Comparison of ENCODE assay signal across 9 cellular contexts in the genomic region with DNA sequence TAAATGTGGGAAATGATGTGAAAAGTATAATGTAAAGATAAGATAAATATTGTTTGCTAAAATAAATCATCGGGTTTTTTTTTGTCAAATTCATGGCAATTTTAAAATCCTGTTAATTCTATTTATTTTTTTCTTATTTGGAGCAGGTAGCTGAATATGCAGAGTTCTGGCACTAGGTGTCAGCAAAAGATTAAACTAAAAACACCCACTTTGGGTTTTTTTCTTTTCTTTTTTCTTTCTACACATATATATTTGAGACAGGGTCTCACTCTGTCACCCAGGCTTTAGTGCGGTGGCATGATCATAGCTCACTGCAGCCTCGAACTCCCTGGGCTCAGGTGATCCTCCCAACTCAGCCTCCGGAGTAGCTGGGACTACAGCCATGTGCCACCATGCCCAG. TPM values are rescaled to one million over a fixed set of nuclear protein-coding genes. Genes with fewer than 3 reads are reported as not detected.
DNase-seq lines count a peak whose midpoint lies in the region; ATAC-seq, FAIRE-seq and TF ChIP-seq lines count a peak whose summit lies in the region.
"Had no signal": no experiment of that assay in that cellular context is flagged by ENCODE, and none has a peak within 500 bp of the region (broad histone marks: within the 10 kb centered on the region; RNA-seq: fewer than 3 reads in every experiment).

No MANE protein-coding gene starts in this region.

- no peaks in the 10 kb centered on the region for H3K4me1 ChIP-seq in MM.1S (ENCODE audit: low read length)

- TF ChIP-seq RAD21 in neural cell (conservative IDR thresholded peaks at IDR 0.05): peak; percentile 67

- H4K20me1 ChIP-seq in MM.1S (ENCODE audit: insufficient read depth, low read length) (no peaks in the 10 kb centered on the region), neural cell (ENCODE audit: insufficient read depth) (no peaks in the 10 kb centered on the region)

- no peak overlapping the region for H3K4me2 ChIP-seq in MM.1S (ENCODE audit: low read depth, low read length)
- H3K4me2 ChIP-seq in neural cell (ENCODE audit: low read length): no peak overlapping the region

- H3K9ac ChIP-seq in MM.1S (ENCODE audit: low read length): no peak overlapping the region
- H3K9ac ChIP-seq in neural cell (ENCODE audit: low read length): no peak overlapping the region

- H3K27ac ChIP-seq in MM.1S (ENCODE audit: low read length) (no peak overlapping the region), neural cell (ENCODE audit: low read length) (no peak overlapping the region)

- no peaks in the 10 kb centered on the region for H3K79me2 ChIP-seq in MM.1S (ENCODE audit: low read length)
- H3K79me2 ChIP-seq in neural cell (replicated peaks; ENCODE audit: insufficient read depth, low read length): no peaks in the 10 kb centered on the region

- H3K9me3 ChIP-seq in MM.1S (replicated peaks; ENCODE audit: insufficient read depth, low read length) (no peaks in the 10 kb centered on the region), neural cell (ENCODE audit: low read length) (no peaks in the 10 kb centered on the region)

- H2AFZ ChIP-seq in MM.1S (ENCODE audit: low read length) (no peak overlapping the region), neural cell (ENCODE audit: low read depth, low read length) (no peak overlapping the region)

- peak; percentile 42 for TF ChIP-seq CTCF in MM.1S (IDR thresholded peaks at IDR 0.05; ENCODE audit: low read length)
- peak; percentile 17 for TF ChIP-seq CTCF in bronchial epithelial cell (IDR thresholded peaks at IDR 0.05; ENCODE audit: insufficient read depth, low read length, severe bottlenecking)
- peak; percentile 60 for TF ChIP-seq CTCF in neural cell (IDR thresholded peaks at IDR 0.05; ENCODE audit: poor library complexity, severe bottlenecking)

- H3F3A ChIP-seq in MM.1S (ENCODE audit: insufficient read depth, low read length) (no peaks in the 10 kb centered on the region), neural cell (ENCODE audit: insufficient read depth, low read length, poor library complexity, severe bottlenecking) (no peaks in the 10 kb centered on the region)

- H3K36me3 ChIP-seq in MM.1S (replicated peaks; ENCODE audit: insufficient read depth, low read length) (no peaks in the 10 kb centered on the region), bronchial epithelial cell (ENCODE audit: control insufficient read depth, insufficient read depth, low read length) (no peaks in the 10 kb centered on the region), neural cell (ENCODE audit: insufficient read depth, low read length) (no peaks in the 10 kb centered on the region)

- no peak for ATAC-seq in HG03571 (IDR thresholded peaks at IDR 0.05; ENCODE audit: unreplicated experiment)
- no peak for ATAC-seq in GM19351 (IDR thresholded peaks at IDR 0.05; ENCODE audit: unreplicated experiment)

- no peaks in the 10 kb centered on the region for H3K9me2 ChIP-seq in MM.1S (replicated peaks; ENCODE audit: insufficient read depth, low read length)
- no peaks in the 10 kb centered on the region for H3K9me2 ChIP-seq in neural cell (ENCODE audit: insufficient read depth, low read length)

- DNase-seq in NCI-H1417 (lab: John Stamatoyannopoulos, UW) (peak in 2 of 3 experiments; percentile 1 to 39), NCI-H1417 treated with DMSO at 0.1 percent for 48 hours (lab: John Stamatoyannopoulos, UW) (no peak), MM.1S (no peak), bronchial epithelial cell (ENCODE audit: low read depth) (no peak), putamen (ENCODE audit: low spot score) (no peak)
- DNase-seq: activated CD4-positive, alpha-beta T cell treated with anti-CD3 and anti-CD28 coated beads for 48 hours had no signal

- no peak overlapping the region for H3K4me3 ChIP-seq in MM.1S (ENCODE audit: low read length)
- no peak overlapping the region for H3K4me3 ChIP-seq in bronchial epithelial cell (ENCODE audit: low read depth, low read length)
- no peak overlapping the region for H3K4me3 ChIP-seq in neural cell (ENCODE audit: low read length)

- no peak for TF ChIP-seq EP300 in neural cell (conservative IDR thresholded peaks at IDR 0.05; ENCODE audit: poor library complexity, severe bottlenecking)

- no peak for FAIRE-seq in bronchial epithelial cell (lab: Jason Lieb, UNC)

- no peaks in the 10 kb centered on the region for H3K27me3 ChIP-seq in MM.1S (replicated peaks; ENCODE audit: insufficient read depth, low read length)
- H3K27me3 ChIP-seq in bronchial epithelial cell (ENCODE audit: control insufficient read depth, insufficient read depth, low read length): no peaks in the 10 kb centered on the region
- H3K27me3 ChIP-seq in neural cell (ENCODE audit: insufficient read depth, low read depth, low read length): no peaks in the 10 kb centered on the region

TF ChIP-seq in neural cell, 6 proteins besides CTCF, POLR2A, EP300 and RAD21:
- peak; percentile 70 for TF ChIP-seq SMC3 (conservative IDR thresholded peaks at IDR 0.05; ENCODE audit: poor library complexity)
- no peak for TF ChIP-seq REST (IDR thresholded peaks at IDR 0.05; ENCODE audit: borderline replicate concordance)

RNA-seq across cellular contexts. Expression of gene RAP2C, which starts 6.9 kb away (rescaled TPM):
- total RNA-seq in bronchial epithelial cell: 27.9 and 29.4 TPM in 2 replicates
- 21.9 and 26.2 TPM in 2 replicates for polyA plus RNA-seq in neural cell
- polyA minus RNA-seq in neural cell: 29.5 and 33.1 TPM in 2 replicates

Comparison
In these comparisons a context has a peak if more than half of its experiments do, and no peak if none do; other contexts are left out.
1. DNase-seq: peak in NCI-H1417 (2 of 3); none in NCI-H1417 treated with DMSO at 0.1 percent for 48 hours (single experiment), MM.1S (single experiment), bronchial epithelial cell (single experiment) and putamen (single experiment).
2. Peak in every context shown above with its lines, with median percentiles within 50 percentile points of each other: CTCF ChIP-seq.